ENCODE assay signal across 12 cellular contexts in genomic region chr10:31147220-31147608, GRCh38.
A peak's percentile ranks its signal among the peaks of the same experiment; 100 is the strongest.
DNase-seq lines count a peak whose midpoint lies in the region; ATAC-seq, FAIRE-seq and TF ChIP-seq lines count a peak whose summit lies in the region.
"Had no signal": no experiment of that assay in that cellular context is flagged by ENCODE, and none has a peak within 500 bp of the region (broad histone marks: within the 10 kb centered on the region; RNA-seq: fewer than 3 reads in every experiment).

No MANE protein-coding gene starts in this region.

- intact Hi-C loops in heart left ventricle (cut with DNase I) (loop anchor here in 2 of 10 donors (5.0 to 10.0 kb wide), 3 partner anchors 115 to 170 kb away; partner anchors contain the start of genes ZEB1 (in 2 of the 2) and ZNF438 (in 1 of the 2)), uterus (cut with DNase I; ENCODE audit: low total_unique reads) (no loop called here), spleen (cut with DNase I; ENCODE audit: low total_unique reads) (no loop called here), kidney (cut with DNase I) (no loop called here)

- no peaks in the 10 kb centered on the region for H3K27me3 Mint-ChIP-seq in activated naive CD8-positive, alpha-beta T cell

- H3K9me3 ChIP-seq in heart left ventricle (no peaks in the 10 kb centered on the region), uterus (no peaks in the 10 kb centered on the region), spleen (no peaks in the 10 kb centered on the region), kidney (ENCODE audit: control insufficient read depth in 1 of 2, low read length in 2 of 2) (no peaks in the 10 kb centered on the region)

- H3K36me3 ChIP-seq in heart left ventricle (no peaks in the 10 kb centered on the region), uterus (no peaks in the 10 kb centered on the region), spleen (no peaks in the 10 kb centered on the region), kidney (ENCODE audit: control insufficient read depth in 1 of 2, insufficient read depth in 2 of 2, low read length in 2 of 2) (no peaks in the 10 kb centered on the region)

- FAIRE-seq in kidney (lab: Jason Lieb, UNC) = no peak

- H3K27ac ChIP-seq in heart left ventricle = peak overlapping the region in 11 of 12 donors; percentile 38 to 82 (median 68)
- peak overlapping the region; percentile 42 to 46 for H3K27ac ChIP-seq in uterus
- H3K27ac ChIP-seq in spleen = no peak overlapping the region
- H3K27ac ChIP-seq in kidney (ENCODE audit: low read depth in 2 of 2, low read length in 2 of 2) = no peak overlapping the region

- H3K27me3 ChIP-seq in heart left ventricle (no peaks in the 10 kb centered on the region), uterus (no peaks in the 10 kb centered on the region), spleen (replicated peaks in 1 of 7) (peaks cover 0 to 13% (median 0%) of the 10 kb centered on the region in 7 donors)

- peak; percentile 86 to 93 for ATAC-seq in activated naive CD4-positive, alpha-beta T cell treated with anti-CD3 and anti-CD28 coated beads, Interleukin-2, amount 50 U/mL, for 72 hours
- peak; percentile 8 to 76 (median 38) for ATAC-seq in heart left ventricle

- no peak overlapping the region for H3K9ac ChIP-seq in kidney (ENCODE audit: low read length in 2 of 2)

- no peaks in the 10 kb centered on the region for H3K36me3 Mint-ChIP-seq in activated naive CD4-positive, alpha-beta T cell treated with anti-CD3 and anti-CD28 coated beads, Interleukin-2, amount 50 U/mL, for 72 hours
- H3K36me3 Mint-ChIP-seq in activated naive CD8-positive, alpha-beta T cell = no peaks in the 10 kb centered on the region
- H3K36me3 Mint-ChIP-seq: CD14-positive monocyte, naive B cell had no signal

- H3K4me1 Mint-ChIP-seq in activated naive CD8-positive, alpha-beta T cell (ENCODE audit: low read depth) = peaks cover 21% of the 10 kb centered on the region

- TF ChIP-seq POLR2A in heart left ventricle (IDR thresholded peaks at IDR 0.05) (no peak), uterus (IDR thresholded peaks at IDR 0.05) (no peak), spleen (IDR thresholded peaks at IDR 0.05) (no peak)

- H3K4me1 ChIP-seq in heart left ventricle (peaks cover 0 to 46% (median 20%) of the 10 kb centered on the region in 12 donors), uterus (no peaks in the 10 kb centered on the region), spleen (peaks cover 0 to 18% (median 8%) of the 10 kb centered on the region in 6 donors), kidney (ENCODE audit: control insufficient read depth in 1 of 2, insufficient read depth in 1 of 2, low read depth in 1 of 2, low read length in 2 of 2) (peaks cover 0 to 8% of the 10 kb centered on the region in 2 donors)

- H3K27ac Mint-ChIP-seq in activated naive CD4-positive, alpha-beta T cell treated with anti-CD3 and anti-CD28 coated beads, Interleukin-2, amount 50 U/mL, for 72 hours = peak overlapping the region in 1 of 2 donors; percentile 62
- no peak overlapping the region for H3K27ac Mint-ChIP-seq in activated naive CD8-positive, alpha-beta T cell

- 36 to 56% (median 51%) methylated on average over 2 of the region's 2 CpGs for WGBS in heart left ventricle, 4 donors
- WGBS in spleen, 5 donors = 68 to 88% (median 80%) methylated on average over 2 of the region's 2 CpGs

- TF ChIP-seq CTCF in heart left ventricle (IDR thresholded peaks at IDR 0.05) (no peak), uterus (IDR thresholded peaks at IDR 0.05) (no peak), spleen (IDR thresholded peaks at IDR 0.05 in 8 of 11, conservative IDR thresholded peaks at IDR 0.05 in 3 of 11) (no peak), kidney (IDR thresholded peaks at IDR 0.05; ENCODE audit: borderline replicate concordance, extremely low read depth, insufficient read depth) (no peak)

- DNase-seq in activated naive CD4-positive, alpha-beta T cell treated with anti-CD3 and anti-CD28 coated beads, Interleukin-2, amount 50 U/mL, for 72 hours (ENCODE audit: low spot score in 2 of 2) = no peak
- no peak for DNase-seq in activated naive CD4-positive, alpha-beta T cell treated with Interleukin-2 at 50 U/mL for 16 hours
- DNase-seq in heart left ventricle (peak in 3 of 5 donors; percentile 44 to 53 (median 44)), uterus (no peak), spleen (no peak), kidney (no peak), NCI-H345 treated with DMSO at 0.1 percent for 48 hours (lab: John Stamatoyannopoulos, UW; ENCODE audit: unreplicated experiment) (no peak)
- DNase-seq: activated effector memory CD4-positive, alpha-beta T cell treated with anti-CD3 and anti-CD28 coated beads, Interleukin-2, amount 50 U/mL, for 16 hours; naive B cell; NCI-H2107 had no signal

- H3K4me3 Mint-ChIP-seq in activated naive CD8-positive, alpha-beta T cell = peak overlapping the region; percentile 0
- H3K4me3 Mint-ChIP-seq: naive B cell had no signal

- H3K9me3 Mint-ChIP-seq in activated naive CD4-positive, alpha-beta T cell treated with anti-CD3 and anti-CD28 coated beads, Interleukin-2, amount 50 U/mL, for 72 hours = no peaks in the 10 kb centered on the region
- H3K9me3 Mint-ChIP-seq in activated naive CD8-positive, alpha-beta T cell (ENCODE audit: low read depth) = no peaks in the 10 kb centered on the region
- H3K9me3 Mint-ChIP-seq: naive B cell had no signal

- H3K4me3 ChIP-seq in heart left ventricle = no peak overlapping the region
- H3K4me3 ChIP-seq in uterus = no peak overlapping the region
- H3K4me3 ChIP-seq in spleen = no peak overlapping the region
- no peak overlapping the region for H3K4me3 ChIP-seq in kidney (ENCODE audit: low read length in 2 of 2)

Comparison
In these comparisons a context has a peak if more than half of its experiments do, and no peak if none do; other contexts are left out.
1. DNase-seq: peak in heart left ventricle (3 of 5); none in activated naive CD4-positive, alpha-beta T cell treated with anti-CD3 and anti-CD28 coated beads, Interleukin-2, amount 50 U/mL, for 72 hours (0 of 2), activated naive CD4-positive, alpha-beta T cell treated with Interleukin-2 at 50 U/mL for 16 hours (single experiment), uterus (0 of 2), spleen (single experiment), kidney (single experiment) and NCI-H345 treated with DMSO at 0.1 percent for 48 hours (single experiment).
2. H3K27ac ChIP-seq: peak in heart left ventricle (11 of 12) and uterus (2 of 2); none in spleen (0 of 8) and kidney (0 of 2).